Comparison of ENCODE assay signal across 9 cellular contexts in genomic region chr20:32439132-32439829, GRCh38.
DNase-seq lines count a peak whose midpoint lies in the region; ATAC-seq lines count a peak whose summit lies in the region.
"Had no signal": no experiment of that assay in that cellular context is flagged by ENCODE, and none has a peak within 500 bp of the region (broad histone marks: within the 10 kb centered on the region; RNA-seq: fewer than 3 reads in every experiment).

No MANE protein-coding gene starts in this region.

- peaks cover 39% of the 10 kb centered on the region for H3K36me3 Mint-ChIP-seq in activated CD4-positive, alpha-beta T cell treated with anti-CD3 and anti-CD28 coated beads for 36 hours (ENCODE audit: low read depth)
- peaks cover 65% of the 10 kb centered on the region for H3K36me3 Mint-ChIP-seq in stimulated activated memory B cell treated with anti-CD40 and anti-IgM and Interleukin-4, amounts not matched to agents 10 μg/mL and 1 μg/mL and 100 μg/mL, for 72 hours
- H3K36me3 Mint-ChIP-seq in CD4-positive, alpha-beta memory T cell = peaks cover 30 to 70% of the 10 kb centered on the region in 2 donors

- no peak overlapping the region for H3K4me3 ChIP-seq in CD4-positive, alpha-beta memory T cell (ENCODE audit: low read length in 2 of 2)
- H3K4me3 ChIP-seq: stomach had no signal

- H3K4me1 Mint-ChIP-seq in activated CD4-positive, alpha-beta T cell treated with anti-CD3 and anti-CD28 coated beads for 36 hours = peaks cover 23% of the 10 kb centered on the region
- peaks cover 37% of the 10 kb centered on the region for H3K4me1 Mint-ChIP-seq in stimulated activated memory B cell treated with anti-CD40 and anti-IgM and Interleukin-4, amounts not matched to agents 10 μg/mL and 1 μg/mL and 100 μg/mL, for 72 hours
- H3K4me1 Mint-ChIP-seq in CD4-positive, alpha-beta memory T cell = peaks cover 0 to 20% (median 5%) of the 10 kb centered on the region in 4 donors

- no peak overlapping the region for H3K27ac ChIP-seq in CD4-positive, alpha-beta memory T cell (ENCODE audit: low read depth, low read length)
- H3K27ac ChIP-seq: stomach had no signal

- peaks cover 45% of the 10 kb centered on the region for H3K36me3 ChIP-seq in CD4-positive, alpha-beta memory T cell (ENCODE audit: insufficient read depth, low read length)

- no peaks in the 10 kb centered on the region for H3K9me3 ChIP-seq in CD4-positive, alpha-beta memory T cell (ENCODE audit: control insufficient read depth in 1 of 2, low read length in 2 of 2)
- H3K9me3 ChIP-seq: stomach had no signal

- H3K9me3 Mint-ChIP-seq in activated CD4-positive, alpha-beta T cell treated with anti-CD3 and anti-CD28 coated beads for 36 hours (ENCODE audit: low read depth) = no peaks in the 10 kb centered on the region
- no peaks in the 10 kb centered on the region for H3K9me3 Mint-ChIP-seq in stimulated activated memory B cell treated with anti-CD40 and anti-IgM and Interleukin-4, amounts not matched to agents 10 μg/mL and 1 μg/mL and 100 μg/mL, for 72 hours
- peaks cover 0 to 2% (median 0%) of the 10 kb centered on the region in 8 donors for H3K9me3 Mint-ChIP-seq in CD4-positive, alpha-beta memory T cell

- DNase-seq in activated CD4-positive, alpha-beta T cell treated with anti-CD3 and anti-CD28 coated beads for 36 hours = peak; percentile 56
- no peak for DNase-seq in activated CD4-positive, alpha-beta T cell treated with anti-CD3 and anti-CD28 coated beads for 4 hours
- peak; percentile 33 to 47 for DNase-seq in activated CD4-positive, alpha-beta T cell treated with anti-CD3 and anti-CD28 coated beads, Interleukin-2, amount 50 U/mL, for 48 hours
- peak; percentile 68 for DNase-seq in glomerular visceral epithelial cell (ENCODE audit: extremely low spot score)
- no peak for DNase-seq in NCI-H1930 (lab: John Stamatoyannopoulos, UW)
- no peak for DNase-seq in CD4-positive, alpha-beta memory T cell
- DNase-seq: stomach had no signal

- POLR2A ChIA-PET in activated CD4-positive, alpha-beta T cell treated with anti-CD3 and anti-CD28 coated beads for 36 hours (lab: Charles Lee) = interaction anchor here (0.6 kb wide), 1 partner anchor 89 kb away, joined by 3 read pairs; no protein-coding TSS in a partner anchor
- POLR2A ChIA-PET in CD4-positive, alpha-beta memory T cell (lab: Charles Lee; ENCODE audit: partially characterized antibody) = interaction anchor here (1.4 kb wide), 1 partner anchor 10 kb away, joined by 5 read pairs; no protein-coding TSS in a partner anchor

- CTCF ChIA-PET in activated CD4-positive, alpha-beta T cell treated with anti-CD3 and anti-CD28 coated beads for 36 hours (lab: Charles Lee) = interaction anchor here (0.6 to 1.3 kb wide), 5 partner anchors 10 to 331 kb away, joined by 3 to 4 read pairs (median 3); no protein-coding TSS in a partner anchor
- CTCF ChIA-PET in CD4-positive, alpha-beta memory T cell (lab: Charles Lee; ENCODE audit: partially characterized antibody) = interaction anchor here (0.9 kb wide), 1 partner anchor 29 kb away, joined by 3 read pairs; no protein-coding TSS in a partner anchor

- no peaks in the 10 kb centered on the region for H3K4me1 ChIP-seq in CD4-positive, alpha-beta memory T cell (ENCODE audit: insufficient read depth, low read length)

- H3K27me3 Mint-ChIP-seq in activated CD4-positive, alpha-beta T cell treated with anti-CD3 and anti-CD28 coated beads for 36 hours = no peaks in the 10 kb centered on the region
- H3K27me3 Mint-ChIP-seq in stimulated activated memory B cell treated with anti-CD40 and anti-IgM and Interleukin-4, amounts not matched to agents 10 μg/mL and 1 μg/mL and 100 μg/mL, for 72 hours = no peaks in the 10 kb centered on the region
- no peaks in the 10 kb centered on the region for H3K27me3 Mint-ChIP-seq in CD4-positive, alpha-beta memory T cell

- H3K27me3 ChIP-seq in CD4-positive, alpha-beta memory T cell (ENCODE audit: insufficient read depth, low read length) = no peaks in the 10 kb centered on the region
- H3K27me3 ChIP-seq: stomach had no signal

- intact Hi-C loops in activated CD4-positive, alpha-beta T cell treated with anti-CD3 and anti-CD28 coated beads for 36 hours (cut with DNase I, micrococcal nuclease) = no loop called here
- intact Hi-C loops in CD4-positive, alpha-beta memory T cell (cut with micrococcal nuclease) = no loop called here

- peak; percentile 68 for ATAC-seq in activated CD4-positive, alpha-beta T cell treated with anti-CD3 and anti-CD28 coated beads for 36 hours
- peak; percentile 63 for ATAC-seq in stimulated activated memory B cell treated with anti-CD40 and anti-IgM and Interleukin-4, amounts not matched to agents 10 μg/mL and 1 μg/mL and 100 μg/mL, for 72 hours
- ATAC-seq in HG03432 (IDR thresholded peaks at IDR 0.05; ENCODE audit: unreplicated experiment) = no peak

- no peak overlapping the region for H3K4me3 Mint-ChIP-seq in activated CD4-positive, alpha-beta T cell treated with anti-CD3 and anti-CD28 coated beads for 36 hours
- H3K4me3 Mint-ChIP-seq in stimulated activated memory B cell treated with anti-CD40 and anti-IgM and Interleukin-4, amounts not matched to agents 10 μg/mL and 1 μg/mL and 100 μg/mL, for 72 hours = no peak overlapping the region
- H3K4me3 Mint-ChIP-seq in CD4-positive, alpha-beta memory T cell = no peak overlapping the region

- H3K27ac Mint-ChIP-seq in activated CD4-positive, alpha-beta T cell treated with anti-CD3 and anti-CD28 coated beads for 36 hours = peak overlapping the region; percentile 47
- peak overlapping the region; percentile 24 for H3K27ac Mint-ChIP-seq in stimulated activated memory B cell treated with anti-CD40 and anti-IgM and Interleukin-4, amounts not matched to agents 10 μg/mL and 1 μg/mL and 100 μg/mL, for 72 hours
- H3K27ac Mint-ChIP-seq in CD4-positive, alpha-beta memory T cell = peak overlapping the region in 3 of 7 donors; percentile 12 to 40 (median 30)

Comparison
In these comparisons a context has a peak if more than half of its experiments do, and no peak if none do; other contexts are left out.
1. DNase-seq: peak in activated CD4-positive, alpha-beta T cell treated with anti-CD3 and anti-CD28 coated beads for 36 hours (single experiment), activated CD4-positive, alpha-beta T cell treated with anti-CD3 and anti-CD28 coated beads, Interleukin-2, amount 50 U/mL, for 48 hours (2 of 2) and glomerular visceral epithelial cell (single experiment); none in activated CD4-positive, alpha-beta T cell treated with anti-CD3 and anti-CD28 coated beads for 4 hours (0 of 2), NCI-H1930 (0 of 2) and CD4-positive, alpha-beta memory T cell (0 of 5).